ENCODE assay signal across 8 cellular contexts in the genomic region with DNA sequence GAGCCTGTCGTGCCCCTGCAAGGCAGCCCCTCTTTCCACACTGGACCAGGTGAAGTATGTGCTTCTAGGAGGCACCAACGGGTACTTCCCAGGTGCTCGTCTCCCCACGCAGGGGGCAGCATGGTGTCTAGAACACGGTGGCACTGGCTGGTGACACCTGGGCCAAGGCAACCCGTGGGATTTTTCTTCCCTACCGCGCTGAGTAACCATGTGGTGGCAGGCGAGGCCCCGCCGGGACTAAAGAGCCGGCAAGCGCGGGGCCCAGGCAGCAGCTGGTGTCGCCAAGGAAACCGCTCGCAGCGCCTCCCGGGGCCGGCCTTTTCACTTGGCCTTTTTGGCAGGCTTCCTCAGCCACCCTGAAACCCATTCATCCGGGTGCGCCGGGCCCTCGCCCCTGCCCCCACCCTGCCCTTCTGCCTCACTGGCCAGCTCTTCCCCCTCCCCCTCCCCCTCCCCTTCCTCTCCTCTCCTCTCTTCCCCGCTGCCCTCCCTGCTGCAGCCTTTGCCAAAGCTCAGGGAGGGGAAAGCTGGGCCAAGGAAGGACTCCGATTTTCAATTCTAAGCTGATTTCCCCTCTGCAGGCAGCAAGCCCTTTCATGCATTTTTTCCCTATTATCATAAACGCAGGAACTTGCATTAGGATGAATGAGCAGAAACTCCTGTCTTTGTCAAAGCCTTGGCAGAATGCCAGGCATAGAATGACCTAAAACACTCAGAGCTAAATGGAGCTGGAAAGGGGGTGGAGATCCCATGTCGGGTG.
A peak's percentile ranks its signal among the peaks of the same experiment; 100 is the strongest.
DNase-seq lines count a peak whose midpoint lies in the region; ATAC-seq, FAIRE-seq and TF ChIP-seq lines count a peak whose summit lies in the region.

No MANE protein-coding gene starts in this region.

- H3K4me3 Mint-ChIP-seq in CD4-positive, alpha-beta T cell, result no peak overlapping the region

- no peaks in the 10 kb centered on the region for H3K27me3 Mint-ChIP-seq in CD4-positive, alpha-beta T cell

- H3K36me3 Mint-ChIP-seq in CD4-positive, alpha-beta T cell (ENCODE audit: low read depth), result no peaks in the 10 kb centered on the region

- no peak overlapping the region for H3K4me3 ChIP-seq in epithelial cell of esophagus (ENCODE audit: low read length)

- no peaks in the 10 kb centered on the region for H3K9me3 ChIP-seq in CD4-positive, alpha-beta T cell (ENCODE audit: control insufficient read depth, low read length)

- intact Hi-C loops in CD4-positive, alpha-beta T cell (cut with DNase I, micrococcal nuclease), result loop anchor here (1.0 kb wide), 2 partner anchors 34 to 106 kb away; no protein-coding TSS in a partner anchor

- peak; percentile 59 to 79 (median 68) for DNase-seq in CD4-positive, alpha-beta T cell
- DNase-seq in GM20000 (ENCODE audit: low spot score) (peak; percentile 83), HTR-8/SVneo (ENCODE audit: insufficient read length, low spot score) (peak; percentile 92), NOMO-1 treated with DMSO at 0.1 percent for 48 hours (lab: John Stamatoyannopoulos, UW; ENCODE audit: unreplicated experiment) (peak; percentile 66), activated T-cell treated with anti-CD3 and anti-CD28 coated beads for 1 hour (ENCODE audit: low read depth) (peak; percentile 66), epithelial cell of esophagus (ENCODE audit: low read depth) (peak; percentile 82), mucosa of gallbladder (ENCODE audit: low spot score) (peak; percentile 94)
- peak; percentile 45 to 51 for DNase-seq in stimulated activated CD8-positive, alpha-beta memory T cell treated with anti-CD3 and anti-CD28 coated beads, Interleukin-7, amount 100 ng/mL, for 1 hour (ENCODE audit: low read depth in 2 of 2)

- H3K9me3 Mint-ChIP-seq in CD4-positive, alpha-beta T cell, result no peaks in the 10 kb centered on the region

- ATAC-seq in CD4-positive, alpha-beta T cell (ENCODE audit: poor library complexity), result peak; percentile 98

- H3K27ac Mint-ChIP-seq in CD4-positive, alpha-beta T cell, result peak overlapping the region; percentile 47

- CTCF ChIA-PET in CD4-positive, alpha-beta T cell (lab: Charles Lee), result interaction anchor here (0.5 to 2.0 kb wide), 30 partner anchors 8 to 237 kb away, joined by 3 to 30 read pairs (median 4); no protein-coding TSS in a partner anchor

- peak overlapping the region; percentile 5 for H3K27ac ChIP-seq in CD4-positive, alpha-beta T cell (ENCODE audit: low read depth, low read length)

- peak; percentile 58 for TF ChIP-seq CTCF in CD4-positive, alpha-beta T cell (IDR thresholded peaks at IDR 0.05)
- TF ChIP-seq CTCF in GM20000 (IDR thresholded peaks at IDR 0.05; ENCODE audit: extremely low read depth, missing control alignments) (no peak), epithelial cell of esophagus (IDR thresholded peaks at IDR 0.05; ENCODE audit: insufficient read depth, low read depth, low read length, missing control alignments) (peak; percentile 56)

- no peaks in the 10 kb centered on the region for H3K27me3 ChIP-seq in CD4-positive, alpha-beta T cell (ENCODE audit: control insufficient read depth, insufficient read depth, low read length)

- FAIRE-seq in HTR-8/SVneo (lab: Jason Lieb, UNC), result peak; percentile 93

- H3K4me1 Mint-ChIP-seq in CD4-positive, alpha-beta T cell (ENCODE audit: low read depth), result peaks cover 30% of the 10 kb centered on the region

- POLR2A ChIA-PET in CD4-positive, alpha-beta T cell (lab: Charles Lee), result interaction anchor here (0.6 to 2.0 kb wide), 9 partner anchors 8 to 1610 kb away, joined by 3 to 13 read pairs (median 6); no protein-coding TSS in a partner anchor
